6 cellular contexts compared by ENCODE assay signal in the genomic region with DNA sequence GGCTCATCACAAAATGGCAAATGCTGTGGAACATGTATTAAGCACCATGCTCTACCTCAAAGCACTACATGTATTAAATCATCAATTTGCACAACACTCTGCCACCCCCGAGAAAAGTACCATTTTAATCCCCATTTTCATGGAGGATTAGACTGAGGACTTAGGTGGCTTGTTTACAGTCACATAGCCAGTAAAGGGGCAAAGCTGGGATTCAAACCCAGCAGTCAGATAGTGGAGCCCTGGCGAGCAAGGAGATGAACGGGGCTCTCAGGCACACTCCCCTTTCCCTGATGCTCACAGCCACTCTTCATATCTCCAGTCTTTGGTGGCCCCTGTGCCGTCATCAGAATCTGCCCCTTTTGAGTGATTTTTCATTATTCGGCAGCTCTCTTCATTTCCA.
"Had no signal": no experiment of that assay in that cellular context is flagged by ENCODE, and none has a peak within 500 bp of the region (broad histone marks: within the 10 kb centered on the region; RNA-seq: fewer than 3 reads in every experiment).

No MANE protein-coding gene starts in this region.

- H3K4me3 Mint-ChIP-seq: H9, IgD-negative memory B cell had no signal

- H3K4me3 ChIP-seq: GM23248 had no signal

- H3K9ac ChIP-seq: GM23248 had no signal

- H3K9me3 Mint-ChIP-seq: H9 had no signal

- H3K27ac ChIP-seq: GM23248, HL-60 had no signal

- DNase-seq: GM23248, H9, HCEC 1CT had no signal

- ATAC-seq: HepG2 had no signal

- H3K27ac Mint-ChIP-seq: H9, IgD-negative memory B cell had no signal

- H2AFZ ChIP-seq: GM23248 had no signal

- H3K4me1 Mint-ChIP-seq: IgD-negative memory B cell had no signal
